Comparison of ENCODE assay signal across 1 cellular context in the genomic region with DNA sequence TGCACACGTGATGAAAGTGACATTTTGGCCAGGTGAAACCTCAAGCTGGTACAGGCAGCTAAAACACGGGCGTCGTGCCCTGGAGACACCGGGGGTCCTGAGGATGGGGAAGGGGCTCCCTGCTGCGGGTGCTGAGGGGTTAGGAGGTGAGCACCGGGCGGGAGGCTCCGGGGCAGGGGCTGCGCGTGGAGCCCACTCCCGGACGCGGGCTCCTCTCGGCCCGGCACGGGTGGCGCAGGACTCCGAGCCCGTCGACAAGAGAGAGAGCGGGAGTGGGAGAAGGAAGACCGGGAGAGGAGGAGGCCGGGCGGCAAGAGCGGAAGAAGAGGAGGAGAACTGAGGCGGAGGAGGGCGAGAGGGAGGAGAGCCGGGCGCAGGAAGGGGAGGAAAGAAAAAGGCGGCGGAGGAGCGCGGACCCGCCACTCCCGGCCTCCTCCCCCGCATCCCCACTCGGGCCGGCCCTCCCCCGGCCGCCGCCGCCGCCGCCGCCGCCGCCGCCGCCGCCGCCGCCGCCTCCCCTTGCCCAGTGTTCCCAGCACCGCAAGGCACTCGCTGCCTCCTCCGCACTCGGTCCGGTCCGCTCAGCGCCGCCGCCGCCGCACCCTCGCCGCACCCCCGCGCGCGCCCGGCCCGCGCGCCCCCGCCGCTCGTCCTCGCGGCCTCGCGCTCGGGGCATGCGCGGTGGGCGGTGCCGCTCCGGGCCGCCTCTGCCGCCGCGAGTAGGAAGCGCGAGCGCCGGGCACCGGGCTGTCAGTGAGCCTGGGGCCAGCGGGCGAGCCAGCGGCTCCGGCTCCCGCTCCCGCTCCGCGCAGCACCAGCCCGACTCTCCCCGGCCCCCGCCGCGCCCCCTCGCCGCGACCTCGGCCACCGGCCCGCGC.
TF ChIP-seq lines count a peak whose summit lies in the region.

A gene (plus strand): TSS at position 750 of the 878 bp plus-strand sequence.

TF ChIP-seq in HepG2, 621 proteins besides CTCF, POLR2A, EP300 and RAD21 (continued from another document):
- TF ChIP-seq, protein P1, sequence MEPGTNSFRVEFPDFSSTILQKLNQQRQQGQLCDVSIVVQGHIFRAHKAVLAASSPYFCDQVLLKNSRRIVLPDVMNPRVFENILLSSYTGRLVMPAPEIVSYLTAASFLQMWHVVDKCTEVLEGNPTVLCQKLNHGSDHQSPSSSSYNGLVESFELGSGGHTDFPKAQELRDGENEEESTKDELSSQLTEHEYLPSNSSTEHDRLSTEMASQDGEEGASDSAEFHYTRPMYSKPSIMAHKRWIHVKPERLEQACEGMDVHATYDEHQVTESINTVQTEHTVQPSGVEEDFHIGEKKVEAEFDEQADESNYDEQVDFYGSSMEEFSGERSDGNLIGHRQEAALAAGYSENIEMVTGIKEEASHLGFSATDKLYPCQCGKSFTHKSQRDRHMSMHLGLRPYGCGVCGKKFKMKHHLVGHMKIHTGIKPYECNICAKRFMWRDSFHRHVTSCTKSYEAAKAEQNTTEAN (CRISPR knock-in tag; conservative IDR thresholded peaks at IDR 0.05) = 0 out of 2 replicates have a peak, but pooled peaks have one; percentile 16
- no peak for TF ChIP-seq NFIB (CRISPR knock-in tag; IDR thresholded peaks at IDR 0.05; ENCODE audit: borderline replicate concordance)
- no peak for TF ChIP-seq HDAC6 (IDR thresholded peaks at IDR 0.05; ENCODE audit: low read depth, low read length)
- TF ChIP-seq, protein P2, sequence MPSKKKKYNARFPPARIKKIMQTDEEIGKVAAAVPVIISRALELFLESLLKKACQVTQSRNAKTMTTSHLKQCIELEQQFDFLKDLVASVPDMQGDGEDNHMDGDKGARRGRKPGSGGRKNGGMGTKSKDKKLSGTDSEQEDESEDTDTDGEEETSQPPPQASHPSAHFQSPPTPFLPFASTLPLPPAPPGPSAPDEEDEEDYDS (CRISPR knock-in tag; IDR thresholded peaks at IDR 0.05) = peak; percentile 53; the same call in 1 of the 2 replicates
- no peak for TF ChIP-seq ZNF614 (CRISPR knock-in tag; IDR thresholded peaks at IDR 0.05; ENCODE audit: borderline replicate concordance)
- TF ChIP-seq ELF3 (CRISPR knock-in tag; IDR thresholded peaks at IDR 0.05) = no peak
- TF ChIP-seq ZNF225 (CRISPR knock-in tag; IDR thresholded peaks at IDR 0.05) = peak; percentile 72; the same call in 1 of the 2 replicates
- TF ChIP-seq HOXA3 (CRISPR knock-in tag; IDR thresholded peaks at IDR 0.05) = no peak; the same call in 1 of the 2 replicates
- no peak for TF ChIP-seq MATR3 (CRISPR knock-in tag; IDR thresholded peaks at IDR 0.05)
- TF ChIP-seq RXRB (CRISPR knock-in tag; IDR thresholded peaks at IDR 0.05; ENCODE audit: borderline replicate concordance) = no peak
- TF ChIP-seq ZNF674 (CRISPR knock-in tag; IDR thresholded peaks at IDR 0.05; ENCODE audit: low read depth) = no peak
- TF ChIP-seq ZNF331 (CRISPR knock-in tag; IDR thresholded peaks at IDR 0.05) = 0 out of 2 replicates have a peak, but pooled peaks have one; percentile 41
- TF ChIP-seq, protein P3, sequence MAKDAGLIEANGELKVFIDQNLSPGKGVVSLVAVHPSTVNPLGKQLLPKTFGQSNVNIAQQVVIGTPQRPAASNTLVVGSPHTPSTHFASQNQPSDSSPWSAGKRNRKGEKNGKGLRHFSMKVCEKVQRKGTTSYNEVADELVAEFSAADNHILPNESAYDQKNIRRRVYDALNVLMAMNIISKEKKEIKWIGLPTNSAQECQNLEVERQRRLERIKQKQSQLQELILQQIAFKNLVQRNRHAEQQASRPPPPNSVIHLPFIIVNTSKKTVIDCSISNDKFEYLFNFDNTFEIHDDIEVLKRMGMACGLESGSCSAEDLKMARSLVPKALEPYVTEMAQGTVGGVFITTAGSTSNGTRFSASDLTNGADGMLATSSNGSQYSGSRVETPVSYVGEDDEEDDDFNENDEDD (CRISPR knock-in tag; IDR thresholded peaks at IDR 0.05; ENCODE audit: borderline replicate concordance) = peak; percentile 51; the same call in 1 of the 2 replicates
- TF ChIP-seq BRCA1 (CRISPR knock-in tag; IDR thresholded peaks at IDR 0.05) = 0 out of 2 replicates have a peak, but pooled peaks have one; percentile 33
- no peak for TF ChIP-seq ATF7 (IDR thresholded peaks at IDR 0.05)
- TF ChIP-seq ATF7 (CRISPR knock-in tag; IDR thresholded peaks at IDR 0.05) = no peak
- TF ChIP-seq ZNF792 (CRISPR knock-in tag; IDR thresholded peaks at IDR 0.05) = no peak
- TF ChIP-seq, protein P4, sequence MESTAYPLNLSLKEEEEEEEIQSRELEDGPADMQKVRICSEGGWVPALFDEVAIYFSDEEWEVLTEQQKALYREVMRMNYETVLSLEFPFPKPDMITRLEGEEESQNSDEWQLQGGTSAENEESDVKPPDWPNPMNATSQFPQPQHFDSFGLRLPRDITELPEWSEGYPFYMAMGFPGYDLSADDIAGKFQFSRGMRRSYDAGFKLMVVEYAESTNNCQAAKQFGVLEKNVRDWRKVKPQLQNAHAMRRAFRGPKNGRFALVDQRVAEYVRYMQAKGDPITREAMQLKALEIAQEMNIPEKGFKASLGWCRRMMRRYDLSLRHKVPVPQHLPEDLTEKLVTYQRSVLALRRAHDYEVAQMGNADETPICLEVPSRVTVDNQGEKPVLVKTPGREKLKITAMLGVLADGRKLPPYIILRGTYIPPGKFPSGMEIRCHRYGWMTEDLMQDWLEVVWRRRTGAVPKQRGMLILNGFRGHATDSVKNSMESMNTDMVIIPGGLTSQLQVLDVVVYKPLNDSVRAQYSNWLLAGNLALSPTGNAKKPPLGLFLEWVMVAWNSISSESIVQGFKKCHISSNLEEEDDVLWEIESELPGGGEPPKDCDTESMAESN (CRISPR knock-in tag; conservative IDR thresholded peaks at IDR 0.05) = peak; percentile 34
- TF ChIP-seq ZNF124 (CRISPR knock-in tag; IDR thresholded peaks at IDR 0.05) = no peak
- peak; percentile 71; the same call in 1 of the 2 replicates for TF ChIP-seq ETV6 (CRISPR knock-in tag; conservative IDR thresholded peaks at IDR 0.05)
- TF ChIP-seq DMAP1 (CRISPR knock-in tag; IDR thresholded peaks at IDR 0.05) = peak; percentile 29; the same call in 1 of the 2 replicates
- no peak for TF ChIP-seq KLF6 (CRISPR knock-in tag; IDR thresholded peaks at IDR 0.05)
- TF ChIP-seq KMT2B (CRISPR knock-in tag; IDR thresholded peaks at IDR 0.05) = peak; percentile 59; the same call in 1 of the 2 replicates
- 0 out of 2 replicates have a peak, but pooled peaks have one; percentile 9 for TF ChIP-seq KDM4B (CRISPR knock-in tag; IDR thresholded peaks at IDR 0.05)
- TF ChIP-seq NKX3-1 (CRISPR knock-in tag; IDR thresholded peaks at IDR 0.05) = peak; percentile 25; the same call in 1 of the 2 replicates
- TF ChIP-seq ZBTB38 (CRISPR knock-in tag; IDR thresholded peaks at IDR 0.05) = peak; percentile 55; the same call in 1 of the 2 replicates
- TF ChIP-seq HNRNPK (IDR thresholded peaks at IDR 0.05; ENCODE audit: low read depth, low read length, poor library complexity, severe bottlenecking) = no peak
- TF ChIP-seq PAF1 (CRISPR knock-in tag; IDR thresholded peaks at IDR 0.05) = no peak
- peak; percentile 18; the same call in 1 of the 2 replicates for TF ChIP-seq SALL1 (CRISPR knock-in tag; IDR thresholded peaks at IDR 0.05)
- no peak for TF ChIP-seq FOXJ3 (CRISPR knock-in tag; IDR thresholded peaks at IDR 0.05; ENCODE audit: borderline replicate concordance)
- no peak for TF ChIP-seq REPIN1 (CRISPR knock-in tag; IDR thresholded peaks at IDR 0.05; ENCODE audit: borderline replicate concordance, low read depth)
- TF ChIP-seq HNRNPH1 (optimal IDR thresholded peaks at IDR 0.05; ENCODE audit: low read depth, low read length) = no peak
- TF ChIP-seq ISL2 (CRISPR knock-in tag; IDR thresholded peaks at IDR 0.05) = no peak
- TF ChIP-seq NR1H2 (CRISPR knock-in tag; IDR thresholded peaks at IDR 0.05; ENCODE audit: borderline replicate concordance, low read depth) = no peak
- TF ChIP-seq HOXD1 (CRISPR knock-in tag; IDR thresholded peaks at IDR 0.05) = 0 out of 2 replicates have a peak, but pooled peaks have one; percentile 8
